In the genomic region with DNA sequence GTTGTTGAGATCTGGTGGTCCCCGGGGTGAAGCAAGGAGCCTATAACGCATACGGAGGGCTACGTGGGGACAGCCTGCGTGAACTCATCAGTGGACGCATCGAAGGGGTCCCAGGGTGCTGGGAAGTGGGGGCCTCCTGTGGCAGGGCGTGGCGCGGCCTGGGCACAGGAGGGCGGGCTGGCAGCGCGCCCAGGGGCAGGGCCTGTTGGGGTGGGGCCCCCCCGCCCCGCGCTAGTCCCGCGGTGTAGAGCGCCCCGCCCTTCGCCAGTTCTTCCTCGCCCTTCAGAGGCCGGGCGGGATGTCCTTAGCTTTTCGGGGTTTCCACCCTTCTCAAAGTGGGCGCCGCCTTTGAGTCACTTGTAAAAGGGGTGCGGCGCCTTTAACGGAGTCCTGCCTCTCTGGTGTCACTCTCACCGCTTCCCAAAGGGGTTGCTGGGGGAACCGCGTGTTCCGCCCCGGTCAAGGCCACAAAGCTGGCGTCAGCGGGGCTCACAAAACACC, we compare ENCODE assay signal across 1 cellular context.
TF ChIP-seq lines count a peak whose summit lies in the region.

No MANE protein-coding gene starts in this region.

TF ChIP-seq in HEK293, 187 proteins besides CTCF, POLR2A, EP300 and RAD21 (continued from another document and continues in another):
- TF ChIP-seq, protein P1, sequence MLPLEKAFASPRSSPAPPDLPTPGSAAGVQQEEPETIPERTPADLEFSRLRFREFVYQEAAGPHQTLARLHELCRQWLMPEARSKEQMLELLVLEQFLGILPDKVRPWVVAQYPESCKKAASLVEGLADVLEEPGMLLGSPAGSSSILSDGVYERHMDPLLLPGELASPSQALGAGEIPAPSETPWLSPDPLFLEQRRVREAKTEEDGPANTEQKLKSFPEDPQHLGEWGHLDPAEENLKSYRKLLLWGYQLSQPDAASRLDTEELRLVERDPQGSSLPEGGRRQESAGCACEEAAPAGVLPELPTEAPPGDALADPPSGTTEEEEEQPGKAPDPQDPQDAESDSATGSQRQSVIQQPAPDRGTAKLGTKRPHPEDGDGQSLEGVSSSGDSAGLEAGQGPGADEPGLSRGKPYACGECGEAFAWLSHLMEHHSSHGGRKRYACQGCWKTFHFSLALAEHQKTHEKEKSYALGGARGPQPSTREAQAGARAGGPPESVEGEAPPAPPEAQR (tag by site-specific recombination; IDR thresholded peaks at IDR 0.05): peak; percentile 14; the same call in 1 of the 2 replicates
- TF ChIP-seq ZNF660 (tag by site-specific recombination; IDR thresholded peaks at IDR 0.05) (no peak; the same call in 1 of the 2 replicates), PRDM1 (tag by site-specific recombination; IDR thresholded peaks at IDR 0.05) (no peak), ZNF623 (tag by site-specific recombination; IDR thresholded peaks at IDR 0.05) (no peak), SP3 (tag by site-specific recombination; IDR thresholded peaks at IDR 0.05) (peak; percentile 79), ZNF596 (tag by site-specific recombination; IDR thresholded peaks at IDR 0.05) (no peak), ZNF302 (tag by site-specific recombination; IDR thresholded peaks at IDR 0.05; ENCODE audit: low read depth) (no peak), ZNF837 (tag by site-specific recombination; IDR thresholded peaks at IDR 0.05) (no peak), ZSCAN5A (tag by site-specific recombination; IDR thresholded peaks at IDR 0.05) (no peak), ZNF157 (tag by site-specific recombination; IDR thresholded peaks at IDR 0.05) (no peak), ZNF292 (tag by site-specific recombination; IDR thresholded peaks at IDR 0.05; ENCODE audit: borderline replicate concordance, low read depth) (no peak), ZNF354C (tag by site-specific recombination; IDR thresholded peaks at IDR 0.05; ENCODE audit: borderline replicate concordance, low read depth) (no peak), SALL2 (tag by site-specific recombination; IDR thresholded peaks at IDR 0.05; ENCODE audit: borderline replicate concordance) (no peak), ZBTB49 (tag by site-specific recombination; IDR thresholded peaks at IDR 0.05; ENCODE audit: low read depth) (no peak), ZFP69B (tag by site-specific recombination; IDR thresholded peaks at IDR 0.05) (peak; percentile 67), ZNF610 (tag by site-specific recombination; IDR thresholded peaks at IDR 0.05; ENCODE audit: borderline replicate concordance) (no peak), ZNF133 (tag by site-specific recombination; IDR thresholded peaks at IDR 0.05) (no peak), ZFP37 (tag by site-specific recombination; IDR thresholded peaks at IDR 0.05) (no peak), KLF7 (tag by site-specific recombination; IDR thresholded peaks at IDR 0.05; ENCODE audit: borderline replicate concordance) (peak; percentile 97), ZNF280C (tag by site-specific recombination; IDR thresholded peaks at IDR 0.05) (no peak), ZNF776 (tag by site-specific recombination; IDR thresholded peaks at IDR 0.05; ENCODE audit: borderline replicate concordance) (no peak), BCL11A (tag by site-specific recombination; IDR thresholded peaks at IDR 0.05; ENCODE audit: low read depth) (no peak), ZNF114 (tag by site-specific recombination; IDR thresholded peaks at IDR 0.05) (no peak), ZNF600 (tag by site-specific recombination; IDR thresholded peaks at IDR 0.05) (no peak), ZNF398 (tag by site-specific recombination; IDR thresholded peaks at IDR 0.05) (peak; percentile 17; the same call in 1 of the 2 replicates), ELK4 (IDR thresholded peaks at IDR 0.05; ENCODE audit: borderline replicate concordance, low read depth, low read length) (no peak), ZNF433 (tag by site-specific recombination; IDR thresholded peaks at IDR 0.05; ENCODE audit: low read depth) (no peak), ZNF10 (tag by site-specific recombination; IDR thresholded peaks at IDR 0.05) (peak; percentile 89), ZNF791 (tag by site-specific recombination; IDR thresholded peaks at IDR 0.05) (no peak), GFI1B (tag by site-specific recombination; IDR thresholded peaks at IDR 0.05) (no peak), OVOL3 (tag by site-specific recombination; IDR thresholded peaks at IDR 0.05) (no peak)
- TF ChIP-seq, protein P2, sequence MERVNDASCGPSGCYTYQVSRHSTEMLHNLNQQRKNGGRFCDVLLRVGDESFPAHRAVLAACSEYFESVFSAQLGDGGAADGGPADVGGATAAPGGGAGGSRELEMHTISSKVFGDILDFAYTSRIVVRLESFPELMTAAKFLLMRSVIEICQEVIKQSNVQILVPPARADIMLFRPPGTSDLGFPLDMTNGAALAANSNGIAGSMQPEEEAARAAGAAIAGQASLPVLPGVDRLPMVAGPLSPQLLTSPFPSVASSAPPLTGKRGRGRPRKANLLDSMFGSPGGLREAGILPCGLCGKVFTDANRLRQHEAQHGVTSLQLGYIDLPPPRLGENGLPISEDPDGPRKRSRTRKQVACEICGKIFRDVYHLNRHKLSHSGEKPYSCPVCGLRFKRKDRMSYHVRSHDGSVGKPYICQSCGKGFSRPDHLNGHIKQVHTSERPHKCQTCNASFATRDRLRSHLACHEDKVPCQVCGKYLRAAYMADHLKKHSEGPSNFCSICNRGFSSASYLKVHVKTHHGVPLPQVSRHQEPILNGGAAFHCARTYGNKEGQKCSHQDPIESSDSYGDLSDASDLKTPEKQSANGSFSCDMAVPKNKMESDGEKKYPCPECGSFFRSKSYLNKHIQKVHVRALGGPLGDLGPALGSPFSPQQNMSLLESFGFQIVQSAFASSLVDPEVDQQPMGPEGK (tag by site-specific recombination; IDR thresholded peaks at IDR 0.05): peak; percentile 79
- TF ChIP-seq, protein P3, sequence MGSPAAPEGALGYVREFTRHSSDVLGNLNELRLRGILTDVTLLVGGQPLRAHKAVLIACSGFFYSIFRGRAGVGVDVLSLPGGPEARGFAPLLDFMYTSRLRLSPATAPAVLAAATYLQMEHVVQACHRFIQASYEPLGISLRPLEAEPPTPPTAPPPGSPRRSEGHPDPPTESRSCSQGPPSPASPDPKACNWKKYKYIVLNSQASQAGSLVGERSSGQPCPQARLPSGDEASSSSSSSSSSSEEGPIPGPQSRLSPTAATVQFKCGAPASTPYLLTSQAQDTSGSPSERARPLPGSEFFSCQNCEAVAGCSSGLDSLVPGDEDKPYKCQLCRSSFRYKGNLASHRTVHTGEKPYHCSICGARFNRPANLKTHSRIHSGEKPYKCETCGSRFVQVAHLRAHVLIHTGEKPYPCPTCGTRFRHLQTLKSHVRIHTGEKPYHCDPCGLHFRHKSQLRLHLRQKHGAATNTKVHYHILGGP (tag by site-specific recombination; IDR thresholded peaks at IDR 0.05): no peak
- TF ChIP-seq, protein P4, sequence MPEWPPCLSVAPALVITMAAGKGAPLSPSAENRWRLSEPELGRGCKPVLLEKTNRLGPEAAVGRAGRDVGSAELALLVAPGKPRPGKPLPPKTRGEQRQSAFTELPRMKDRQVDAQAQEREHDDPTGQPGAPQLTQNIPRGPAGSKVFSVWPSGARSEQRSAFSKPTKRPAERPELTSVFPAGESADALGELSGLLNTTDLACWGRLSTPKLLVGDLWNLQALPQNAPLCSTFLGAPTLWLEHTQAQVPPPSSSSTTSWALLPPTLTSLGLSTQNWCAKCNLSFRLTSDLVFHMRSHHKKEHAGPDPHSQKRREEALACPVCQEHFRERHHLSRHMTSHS (tag by site-specific recombination; IDR thresholded peaks at IDR 0.05): no peak
- TF ChIP-seq, protein P5, sequence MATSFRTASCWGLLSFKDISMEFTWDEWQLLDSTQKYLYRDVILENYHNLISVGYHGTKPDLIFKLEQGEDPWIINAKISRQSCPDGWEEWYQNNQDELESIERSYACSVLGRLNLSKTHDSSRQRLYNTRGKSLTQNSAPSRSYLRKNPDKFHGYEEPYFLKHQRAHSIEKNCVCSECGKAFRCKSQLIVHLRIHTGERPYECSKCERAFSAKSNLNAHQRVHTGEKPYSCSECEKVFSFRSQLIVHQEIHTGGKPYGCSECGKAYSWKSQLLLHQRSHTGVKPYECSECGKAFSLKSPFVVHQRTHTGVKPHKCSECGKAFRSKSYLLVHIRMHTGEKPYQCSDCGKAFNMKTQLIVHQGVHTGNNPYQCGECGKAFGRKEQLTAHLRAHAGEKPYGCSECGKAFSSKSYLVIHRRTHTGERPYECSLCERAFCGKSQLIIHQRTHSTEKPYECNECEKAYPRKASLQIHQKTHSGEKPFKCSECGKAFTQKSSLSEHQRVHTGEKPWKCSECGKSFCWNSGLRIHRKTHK (tag by site-specific recombination; IDR thresholded peaks at IDR 0.05): no peak
- TF ChIP-seq, protein P6, sequence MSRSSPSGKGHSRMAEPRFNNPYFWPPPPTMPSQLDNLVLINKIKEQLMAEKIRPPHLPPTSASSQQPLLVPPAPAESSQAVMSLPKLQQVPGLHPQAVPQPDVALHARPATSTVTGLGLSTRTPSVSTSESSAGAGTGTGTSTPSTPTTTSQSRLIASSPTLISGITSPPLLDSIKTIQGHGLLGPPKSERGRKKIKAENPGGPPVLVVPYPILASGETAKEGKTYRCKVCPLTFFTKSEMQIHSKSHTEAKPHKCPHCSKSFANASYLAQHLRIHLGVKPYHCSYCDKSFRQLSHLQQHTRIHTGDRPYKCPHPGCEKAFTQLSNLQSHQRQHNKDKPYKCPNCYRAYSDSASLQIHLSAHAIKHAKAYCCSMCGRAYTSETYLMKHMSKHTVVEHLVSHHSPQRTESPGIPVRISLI (tag by site-specific recombination; IDR thresholded peaks at IDR 0.05): no peak
